12 cellular contexts compared by ENCODE assay signal in the genomic region with DNA sequence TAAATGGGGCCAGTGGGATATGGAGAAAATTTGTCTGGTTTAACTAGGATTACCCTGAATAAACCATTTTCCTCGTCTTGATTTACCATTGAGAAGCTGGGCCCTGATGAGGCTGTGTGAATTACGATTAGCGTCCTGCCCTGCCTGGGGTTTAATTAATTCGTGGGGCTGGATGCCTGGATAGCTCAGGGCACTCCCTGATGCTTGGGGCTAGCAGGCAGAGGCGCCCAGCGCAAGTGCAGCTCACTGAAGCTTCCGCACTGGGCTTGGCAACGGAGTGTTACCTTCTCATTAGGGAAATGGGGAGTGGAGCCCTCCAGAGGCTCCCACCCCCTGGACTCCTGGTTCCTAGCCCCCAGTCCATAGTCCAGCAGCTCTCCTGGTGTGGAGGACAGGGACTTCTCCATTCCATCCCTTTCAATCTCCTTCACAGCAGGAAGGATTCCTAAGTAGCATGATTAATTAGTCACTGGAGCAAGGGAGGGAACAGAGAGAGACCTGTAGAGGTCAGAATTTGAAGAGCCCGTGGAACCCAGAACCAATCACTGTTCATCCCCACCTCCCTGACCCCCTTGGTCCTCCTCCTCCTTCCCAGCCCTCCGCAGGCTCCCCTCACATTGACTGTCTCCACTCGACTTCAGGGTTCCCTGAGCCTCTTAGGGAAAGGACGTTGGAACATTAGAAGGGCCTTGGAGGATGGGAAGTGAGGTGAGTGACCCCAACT.
DNase-seq lines count a peak whose midpoint lies in the region; ATAC-seq and TF ChIP-seq lines count a peak whose summit lies in the region.
"Had no signal": no experiment of that assay in that cellular context is flagged by ENCODE, and none has a peak within 500 bp of the region (broad histone marks: within the 10 kb centered on the region; RNA-seq: fewer than 3 reads in every experiment).

No MANE protein-coding gene starts in this region.

- peak overlapping the region; percentile 10 for H2AFZ ChIP-seq in IMR-90 (replicated peaks; ENCODE audit: low read length, poor library complexity)
- no peak overlapping the region for H2AFZ ChIP-seq in neuronal stem cell (ENCODE audit: low read length)

- H3K27ac ChIP-seq in IMR-90 (ENCODE audit: insufficient read depth, low read length) (no peak overlapping the region), neuronal stem cell (replicated peaks; ENCODE audit: low read length) (peak overlapping the region; percentile 7)
- H3K27ac ChIP-seq: KMS-11 had no signal

- no peaks in the 10 kb centered on the region for H3K27me3 Mint-ChIP-seq in activated T-cell treated with anti-CD3 and anti-CD28 coated beads, Interleukin-2, amount 50 U/mL, for 4 hours (ENCODE audit: low read depth)

- no peaks in the 10 kb centered on the region for H3K4me1 Mint-ChIP-seq in activated T-cell treated with anti-CD3 and anti-CD28 coated beads, Interleukin-2, amount 50 U/mL, for 4 hours (ENCODE audit: low read depth)
- H3K4me1 Mint-ChIP-seq: CD14-positive monocyte had no signal

- H4K5ac ChIP-seq in IMR-90 (ENCODE audit: low read depth, low read length) = no peak overlapping the region

- no peak overlapping the region for H2BK20ac ChIP-seq in IMR-90 (ENCODE audit: low read depth, low read length)

- H3K9me3 Mint-ChIP-seq in activated T-cell treated with anti-CD3 and anti-CD28 coated beads, Interleukin-2, amount 50 U/mL, for 4 hours = no peaks in the 10 kb centered on the region
- H3K9me3 Mint-ChIP-seq: CD8-positive, alpha-beta T cell had no signal

- H3K4me3 ChIP-seq in IMR-90 (ENCODE audit: insufficient read depth, low read depth, low read length) (no peak overlapping the region), neuronal stem cell (ENCODE audit: low read length in 2 of 2) (no peak overlapping the region)

- H3K23ac ChIP-seq in IMR-90 (ENCODE audit: low read depth, low read length) (no peak overlapping the region), neuronal stem cell (ENCODE audit: low read depth, low read length, poor library complexity) (no peak overlapping the region)

- no peak overlapping the region for H2BK12ac ChIP-seq in neuronal stem cell (ENCODE audit: low read length)

- H3K36me3 Mint-ChIP-seq in activated T-cell treated with anti-CD3 and anti-CD28 coated beads, Interleukin-2, amount 50 U/mL, for 4 hours (ENCODE audit: insufficient read depth) = no peaks in the 10 kb centered on the region
- H3K36me3 Mint-ChIP-seq: CD14-positive monocyte; CD8-positive, alpha-beta T cell had no signal

- DNase-seq in IMR-90 (no peak), iPS-NIHi7 (ENCODE audit: extremely low spot score) (peak; percentile 33), neuronal stem cell (ENCODE audit: low spot score) (no peak), nucleus accumbens (lab: John Stamatoyannopoulos, UW) (no peak)
- no peak for DNase-seq in activated T-cell treated with anti-CD3 and anti-CD28 coated beads, Interleukin-2, amount 50 U/mL, for 4 hours
- DNase-seq: Caco-2; CD8-positive, alpha-beta T cell; DND-41 had no signal

- POLR2A ChIA-PET in IMR-90 (lab: Charles Lee; ENCODE audit: unreplicated experiment) = no interaction called here

- no peak overlapping the region for H2AK9ac ChIP-seq in IMR-90 (replicated peaks; ENCODE audit: low read depth, low read length, poor library complexity)

- no peak overlapping the region for H3K56ac ChIP-seq in IMR-90 (ENCODE audit: extremely low read depth, insufficient read depth, low read length)

- no peak overlapping the region for H3K4me3 Mint-ChIP-seq in activated T-cell treated with anti-CD3 and anti-CD28 coated beads, Interleukin-2, amount 50 U/mL, for 4 hours
- H3K4me3 Mint-ChIP-seq: CD14-positive monocyte; CD8-positive, alpha-beta T cell had no signal

- H3K4me2 ChIP-seq in IMR-90 (ENCODE audit: low read depth, low read length) (no peak overlapping the region), neuronal stem cell (ENCODE audit: insufficient read depth, low read length, poor library complexity, severe bottlenecking) (no peak overlapping the region)
- H3K4me2 ChIP-seq: KMS-11 had no signal

- no peak for TF ChIP-seq POLR2A in IMR-90 (IDR thresholded peaks at IDR 0.05; ENCODE audit: low read depth, low read length)

- H4K8ac ChIP-seq in IMR-90 (ENCODE audit: low read depth in 2 of 2, low read length in 2 of 2) = no peak overlapping the region
- H4K8ac ChIP-seq in neuronal stem cell (ENCODE audit: low read depth, low read length) = no peak overlapping the region

- H3K9me1 ChIP-seq in IMR-90 (ENCODE audit: insufficient read depth, low read length) = no peaks in the 10 kb centered on the region

- H2BK120ac ChIP-seq in IMR-90 (ENCODE audit: low read depth, low read length) (no peak overlapping the region), neuronal stem cell (ENCODE audit: low read depth, low read length) (no peak overlapping the region)

- H3K14ac ChIP-seq in IMR-90 (replicated peaks; ENCODE audit: low read depth, low read length) (no peak overlapping the region), neuronal stem cell (ENCODE audit: low read length) (no peak overlapping the region)

- H2BK5ac ChIP-seq in IMR-90 (ENCODE audit: low read depth, low read length, poor library complexity, severe bottlenecking) = no peak overlapping the region
- H2BK5ac ChIP-seq in neuronal stem cell (ENCODE audit: low read length) = no peak overlapping the region

- dilution Hi-C loops in IMR-90 (cut with HindIII; ENCODE audit: low sequenced_read_pairs, unreplicated experiment) = no loop called here

- H3K9me3 ChIP-seq in IMR-90 (ENCODE audit: control insufficient read depth, insufficient read depth, low read length) (peaks cover 9% of the 10 kb centered on the region; the same call in 1 of the 2 replicates), neuronal stem cell (replicated peaks in 1 of 2; ENCODE audit: control insufficient read depth in 2 of 2, insufficient read depth in 1 of 2, low read depth in 1 of 2, low read length in 2 of 2) (peaks cover 0 to 4% of the 10 kb centered on the region in 2 donors)
- H3K9me3 ChIP-seq: Caco-2 had no signal

- no CpG with 5 or more reads among the region's 12 CpGs for WGBS in IMR-90 (ENCODE audit: extremely low coverage in 2 of 2, insufficient read length in 1 of 2), 2 experiments
- WGBS in neuronal stem cell (ENCODE audit: extremely low coverage in 2 of 2, insufficient read length in 2 of 2, insufficient replicate concordance in 1 of 2), 2 donors = no CpG with 5 or more reads among the region's 12 CpGs

- no peak overlapping the region for H3K4ac ChIP-seq in IMR-90 (ENCODE audit: low read depth, low read length)
- H3K4ac ChIP-seq in neuronal stem cell (ENCODE audit: low read length) = no peak overlapping the region

- TF ChIP-seq CTCF in IMR-90 (conservative IDR thresholded peaks at IDR 0.05; ENCODE audit: low read depth, low read length) = no peak

- no TSS peak for BruUV-seq in IMR-90 (replicated peaks; lab: Mats Ljungman, UMichigan)

- H3K4me1 ChIP-seq in IMR-90 (ENCODE audit: control insufficient read depth, insufficient read depth, low read length) (no peaks in the 10 kb centered on the region), neuronal stem cell (ENCODE audit: control insufficient read depth in 2 of 2, insufficient read depth in 1 of 2, low read depth in 1 of 2, low read length in 2 of 2) (peaks cover 0 to 12% of the 10 kb centered on the region in 2 donors)
- H3K4me1 ChIP-seq: Caco-2 had no signal

- no peaks in the 10 kb centered on the region for H3K36me3 ChIP-seq in IMR-90 (ENCODE audit: control insufficient read depth, insufficient read depth, low read length)
- H3K36me3 ChIP-seq in neuronal stem cell (replicated peaks in 1 of 2; ENCODE audit: control insufficient read depth in 2 of 2, insufficient read depth in 2 of 2, low read length in 2 of 2) = no peaks in the 10 kb centered on the region

- H3K9ac ChIP-seq in IMR-90 (ENCODE audit: low read depth, low read length) (no peak overlapping the region), neuronal stem cell (ENCODE audit: low read depth, low read length, poor library complexity) (no peak overlapping the region)
- H3K9ac ChIP-seq: KMS-11 had no signal

- no peak for ATAC-seq in IMR-90 (ENCODE audit: low read depth)
- ATAC-seq in activated T-cell treated with anti-CD3 and anti-CD28 coated beads, Interleukin-2, amount 50 U/mL, for 4 hours = no peak
- ATAC-seq in GM19328 (IDR thresholded peaks at IDR 0.05; ENCODE audit: unreplicated experiment) = no peak
- no peak for ATAC-seq in GM21576 (IDR thresholded peaks at IDR 0.05; ENCODE audit: unreplicated experiment)
- ATAC-seq: CD8-positive, alpha-beta T cell had no signal

- no peak for TF ChIP-seq RAD21 in IMR-90 (IDR thresholded peaks at IDR 0.05; ENCODE audit: low read length)

- in situ Hi-C loops in IMR-90 (cut with MboI; ENCODE audit: low sequenced_read_pairs) = no loop called here

- no peaks in the 10 kb centered on the region for H3K79me1 ChIP-seq in IMR-90 (ENCODE audit: low read depth in 1 of 2, low read length in 2 of 2)
- H3K79me1 ChIP-seq in neuronal stem cell (ENCODE audit: low read depth, low read length) = no peaks in the 10 kb centered on the region

- no peak overlapping the region for H2AK5ac ChIP-seq in IMR-90 (ENCODE audit: low read depth, low read length)
- peak overlapping the region; percentile 14 for H2AK5ac ChIP-seq in neuronal stem cell (ENCODE audit: low read depth, low read length)

- no peak overlapping the region for H2BK15ac ChIP-seq in IMR-90 (ENCODE audit: low read depth, low read length)
- H2BK15ac ChIP-seq in neuronal stem cell (ENCODE audit: low read length) = no peak overlapping the region

- H3K18ac ChIP-seq in IMR-90 (ENCODE audit: low read depth, low read length) (no peak overlapping the region), neuronal stem cell (ENCODE audit: low read length) (peak overlapping the region; percentile 49)

- H4K91ac ChIP-seq in IMR-90 (ENCODE audit: insufficient read depth, low read depth, low read length) (no peak overlapping the region), neuronal stem cell (ENCODE audit: low read depth, low read length, poor library complexity) (no peak overlapping the region)

- H4K20me1 ChIP-seq in IMR-90 (ENCODE audit: insufficient read depth, low read length) = no peaks in the 10 kb centered on the region

- CTCF ChIA-PET in IMR-90 (lab: Yijun Ruan, JAX) = no interaction called here

- H3K27me3 ChIP-seq in IMR-90 (ENCODE audit: control insufficient read depth, insufficient read depth, low read length) (no peaks in the 10 kb centered on the region), neuronal stem cell (ENCODE audit: control insufficient read depth in 3 of 3, insufficient read depth in 3 of 3, low read depth in 1 of 3, low read length in 3 of 3) (no peaks in the 10 kb centered on the region)

- intact Hi-C loops in IMR-90 (cut with micrococcal nuclease) = no loop called here

TF ChIP-seq in IMR-90, 13 proteins besides CTCF, POLR2A, EP300 and RAD21 (continues in another document):
- no peak for TF ChIP-seq MAFK (IDR thresholded peaks at IDR 0.05; ENCODE audit: low read depth, low read length)
- TF ChIP-seq BHLHE40 (IDR thresholded peaks at IDR 0.05; ENCODE audit: low read depth, low read length) = no peak
- no peak for TF ChIP-seq CHD1 (IDR thresholded peaks at IDR 0.05; ENCODE audit: low read depth, low read length)
